1 cellular context compared by ENCODE assay signal in the genomic region with DNA sequence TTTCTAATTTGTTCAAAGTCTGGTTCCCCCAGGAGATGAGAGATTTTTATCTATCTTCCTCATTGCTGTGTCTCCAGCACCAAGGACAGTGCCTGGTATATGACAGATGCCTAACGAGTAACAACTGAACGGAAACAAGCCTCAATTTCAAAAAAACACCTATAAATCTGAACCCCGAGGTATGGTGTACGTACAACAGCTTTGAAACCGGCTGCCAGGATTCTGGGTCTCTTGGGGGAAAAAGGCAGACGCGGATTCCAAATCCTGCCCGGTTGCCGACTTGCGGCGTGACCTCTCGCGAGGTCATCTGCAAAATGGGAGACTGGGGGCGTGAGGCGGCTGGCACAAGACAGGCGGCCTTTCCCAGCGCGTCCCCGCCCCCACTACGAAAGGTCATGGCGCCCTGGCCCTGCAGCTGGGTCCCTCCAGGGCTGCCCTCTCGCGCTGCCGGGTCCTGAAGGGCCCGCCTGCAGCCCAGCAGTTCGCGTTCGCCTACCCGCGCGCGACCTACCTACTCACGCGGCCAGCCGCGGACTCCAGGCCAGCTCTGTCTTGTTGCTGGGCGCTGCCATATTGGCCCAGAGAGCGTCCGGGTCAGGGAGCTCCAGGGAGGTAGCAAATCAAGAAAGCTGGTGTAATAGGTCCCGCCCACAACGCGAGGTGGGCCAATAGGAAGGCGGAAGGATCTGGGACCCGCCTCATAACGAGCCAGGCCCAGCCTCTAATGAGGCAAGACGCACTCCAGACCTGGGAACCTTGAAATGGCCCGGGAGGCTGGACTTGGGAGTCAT.
A peak's percentile ranks its signal among the peaks of the same experiment; 100 is the strongest.
TF ChIP-seq lines count a peak whose summit lies in the region.

Gene ECSIT (minus strand): TSS at position 584 of the 791 bp plus-strand sequence. CDS start 9,964 bp downstream, outside the sequence.

TF ChIP-seq in K562, 482 proteins besides CTCF, POLR2A, EP300 and RAD21 (continued from another document and continues in another):
- TF ChIP-seq, protein P1, sequence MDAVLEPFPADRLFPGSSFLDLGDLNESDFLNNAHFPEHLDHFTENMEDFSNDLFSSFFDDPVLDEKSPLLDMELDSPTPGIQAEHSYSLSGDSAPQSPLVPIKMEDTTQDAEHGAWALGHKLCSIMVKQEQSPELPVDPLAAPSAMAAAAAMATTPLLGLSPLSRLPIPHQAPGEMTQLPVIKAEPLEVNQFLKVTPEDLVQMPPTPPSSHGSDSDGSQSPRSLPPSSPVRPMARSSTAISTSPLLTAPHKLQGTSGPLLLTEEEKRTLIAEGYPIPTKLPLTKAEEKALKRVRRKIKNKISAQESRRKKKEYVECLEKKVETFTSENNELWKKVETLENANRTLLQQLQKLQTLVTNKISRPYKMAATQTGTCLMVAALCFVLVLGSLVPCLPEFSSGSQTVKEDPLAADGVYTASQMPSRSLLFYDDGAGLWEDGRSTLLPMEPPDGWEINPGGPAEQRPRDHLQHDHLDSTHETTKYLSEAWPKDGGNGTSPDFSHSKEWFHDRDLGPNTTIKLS (IDR thresholded peaks at IDR 0.05; ENCODE audit: borderline replicate concordance, low read depth) = peak; percentile 63
- TF ChIP-seq SUPT5H (IDR thresholded peaks at IDR 0.05) (peak; percentile 79), NUFIP1 (IDR thresholded peaks at IDR 0.05; ENCODE audit: partially characterized antibody) (no peak), SMAD3 (CRISPR knock-in tag; conservative IDR thresholded peaks at IDR 0.05) (no peak), NELFE (IDR thresholded peaks at IDR 0.05; ENCODE audit: insufficient read depth, insufficient read length) (no peak), RBM14 (IDR thresholded peaks at IDR 0.05; ENCODE audit: borderline replicate concordance, insufficient read depth, low read depth, low read length) (no peak), KAT8 (IDR thresholded peaks at IDR 0.05; ENCODE audit: low read depth) (peak; percentile 41; the same call in 1 of the 2 replicates), MCM2 (IDR thresholded peaks at IDR 0.05; ENCODE audit: low read depth) (no peak), ZNF165 (CRISPR knock-in tag; IDR thresholded peaks at IDR 0.05; ENCODE audit: borderline replicate concordance) (no peak), FUS (optimal IDR thresholded peaks at IDR 0.05; ENCODE audit: low read depth, low read length) (no peak), RUNX1 (IDR thresholded peaks at IDR 0.05; ENCODE audit: low read depth) (no peak), ZNF12 (CRISPR knock-in tag; IDR thresholded peaks at IDR 0.05) (peak; percentile 72; the same call in 1 of the 2 replicates), BHLHE40 (IDR thresholded peaks at IDR 0.05; ENCODE audit: low read length) (peak; percentile 56; the same call in 1 of the 2 replicates), KLF6 (CRISPR knock-in tag; IDR thresholded peaks at IDR 0.05; ENCODE audit: borderline replicate concordance) (no peak), PHF21A (IDR thresholded peaks at IDR 0.05; ENCODE audit: borderline replicate concordance, low read depth) (no peak), TRIM28 (IDR thresholded peaks at IDR 0.05) (no peak; the same call in 1 of the 2 replicates), ZNF282 (CRISPR knock-in tag; IDR thresholded peaks at IDR 0.05) (no peak), FOS (IDR thresholded peaks at IDR 0.05; ENCODE audit: extremely low read depth, insufficient read length) (peak; percentile 65), BRCA1 (IDR thresholded peaks at IDR 0.05) (no peak), BRCA1 (CRISPR knock-in tag; IDR thresholded peaks at IDR 0.05) (no peak), ZNF79 (CRISPR knock-in tag; IDR thresholded peaks at IDR 0.05; ENCODE audit: low read depth) (no peak), CCNT2 (IDR thresholded peaks at IDR 0.05; ENCODE audit: borderline replicate concordance, extremely low read depth, insufficient read length, low read depth, low read length) (peak; percentile 67), BRF1 (IDR thresholded peaks at IDR 0.05; ENCODE audit: borderline replicate concordance, extremely low read depth, insufficient read length) (no peak), SOX6 (IDR thresholded peaks at IDR 0.05) (no peak), POLR2AphosphoS2 (IDR thresholded peaks at IDR 0.05; ENCODE audit: low read length) (no peak), ZNF696 (CRISPR knock-in tag; conservative IDR thresholded peaks at IDR 0.05) (no peak), ZBTB9 (CRISPR knock-in tag; IDR thresholded peaks at IDR 0.05) (no peak), NFYB (IDR thresholded peaks at IDR 0.05; ENCODE audit: extremely low read depth, insufficient read length) (peak; percentile 64), RB1 (IDR thresholded peaks at IDR 0.05; ENCODE audit: low read depth) (peak; percentile 48; the same call in 1 of the 2 replicates), NR2F6 (CRISPR knock-in tag; IDR thresholded peaks at IDR 0.05) (no peak), HBP1 (CRISPR knock-in tag; IDR thresholded peaks at IDR 0.05) (no peak), BCOR (IDR thresholded peaks at IDR 0.05) (no peak), EZH2 (IDR thresholded peaks at IDR 0.05; ENCODE audit: borderline replicate concordance, low read depth, low read length) (no peak), MCM5 (IDR thresholded peaks at IDR 0.05; ENCODE audit: low read depth) (no peak), HOMEZ (CRISPR knock-in tag; IDR thresholded peaks at IDR 0.05) (no peak), RFX1 (IDR thresholded peaks at IDR 0.05) (no peak), CGGBP1 (CRISPR knock-in tag; IDR thresholded peaks at IDR 0.05) (no peak), PYGO2 (tag; IDR thresholded peaks at IDR 0.05) (no peak), ZNF699 (CRISPR knock-in tag; IDR thresholded peaks at IDR 0.05; ENCODE audit: insufficient replicate concordance) (no peak), U2AF1 (optimal IDR thresholded peaks at IDR 0.05; ENCODE audit: low read depth, low read length) (no peak), ELF4 (CRISPR knock-in tag; IDR thresholded peaks at IDR 0.05) (no peak), MBD1 (CRISPR knock-in tag; IDR thresholded peaks at IDR 0.05) (no peak), PRPF4 (IDR thresholded peaks at IDR 0.05; ENCODE audit: insufficient read depth, low read depth, low read length, poor library complexity, severe bottlenecking) (no peak), SRSF3 (IDR thresholded peaks at IDR 0.05; ENCODE audit: insufficient read depth, low read length) (no peak), JUN (IDR thresholded peaks at IDR 0.05; ENCODE audit: borderline replicate concordance, low read depth, low read length) (peak; percentile 6; the same call in 1 of the 2 replicates), JUN (CRISPR knock-in tag; IDR thresholded peaks at IDR 0.05; ENCODE audit: borderline replicate concordance) (0 out of 2 replicates have a peak, but pooled peaks have one; percentile 64), KHSRP (IDR thresholded peaks at IDR 0.05) (no peak)
- TF ChIP-seq, protein P2, sequence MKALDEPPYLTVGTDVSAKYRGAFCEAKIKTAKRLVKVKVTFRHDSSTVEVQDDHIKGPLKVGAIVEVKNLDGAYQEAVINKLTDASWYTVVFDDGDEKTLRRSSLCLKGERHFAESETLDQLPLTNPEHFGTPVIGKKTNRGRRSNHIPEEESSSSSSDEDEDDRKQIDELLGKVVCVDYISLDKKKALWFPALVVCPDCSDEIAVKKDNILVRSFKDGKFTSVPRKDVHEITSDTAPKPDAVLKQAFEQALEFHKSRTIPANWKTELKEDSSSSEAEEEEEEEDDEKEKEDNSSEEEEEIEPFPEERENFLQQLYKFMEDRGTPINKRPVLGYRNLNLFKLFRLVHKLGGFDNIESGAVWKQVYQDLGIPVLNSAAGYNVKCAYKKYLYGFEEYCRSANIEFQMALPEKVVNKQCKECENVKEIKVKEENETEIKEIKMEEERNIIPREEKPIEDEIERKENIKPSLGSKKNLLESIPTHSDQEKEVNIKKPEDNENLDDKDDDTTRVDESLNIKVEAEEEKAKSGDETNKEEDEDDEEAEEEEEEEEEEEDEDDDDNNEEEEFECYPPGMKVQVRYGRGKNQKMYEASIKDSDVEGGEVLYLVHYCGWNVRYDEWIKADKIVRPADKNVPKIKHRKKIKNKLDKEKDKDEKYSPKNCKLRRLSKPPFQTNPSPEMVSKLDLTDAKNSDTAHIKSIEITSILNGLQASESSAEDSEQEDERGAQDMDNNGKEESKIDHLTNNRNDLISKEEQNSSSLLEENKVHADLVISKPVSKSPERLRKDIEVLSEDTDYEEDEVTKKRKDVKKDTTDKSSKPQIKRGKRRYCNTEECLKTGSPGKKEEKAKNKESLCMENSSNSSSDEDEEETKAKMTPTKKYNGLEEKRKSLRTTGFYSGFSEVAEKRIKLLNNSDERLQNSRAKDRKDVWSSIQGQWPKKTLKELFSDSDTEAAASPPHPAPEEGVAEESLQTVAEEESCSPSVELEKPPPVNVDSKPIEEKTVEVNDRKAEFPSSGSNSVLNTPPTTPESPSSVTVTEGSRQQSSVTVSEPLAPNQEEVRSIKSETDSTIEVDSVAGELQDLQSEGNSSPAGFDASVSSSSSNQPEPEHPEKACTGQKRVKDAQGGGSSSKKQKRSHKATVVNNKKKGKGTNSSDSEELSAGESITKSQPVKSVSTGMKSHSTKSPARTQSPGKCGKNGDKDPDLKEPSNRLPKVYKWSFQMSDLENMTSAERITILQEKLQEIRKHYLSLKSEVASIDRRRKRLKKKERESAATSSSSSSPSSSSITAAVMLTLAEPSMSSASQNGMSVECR (CRISPR knock-in tag; IDR thresholded peaks at IDR 0.05) = peak; percentile 99
- TF ChIP-seq, protein P3, sequence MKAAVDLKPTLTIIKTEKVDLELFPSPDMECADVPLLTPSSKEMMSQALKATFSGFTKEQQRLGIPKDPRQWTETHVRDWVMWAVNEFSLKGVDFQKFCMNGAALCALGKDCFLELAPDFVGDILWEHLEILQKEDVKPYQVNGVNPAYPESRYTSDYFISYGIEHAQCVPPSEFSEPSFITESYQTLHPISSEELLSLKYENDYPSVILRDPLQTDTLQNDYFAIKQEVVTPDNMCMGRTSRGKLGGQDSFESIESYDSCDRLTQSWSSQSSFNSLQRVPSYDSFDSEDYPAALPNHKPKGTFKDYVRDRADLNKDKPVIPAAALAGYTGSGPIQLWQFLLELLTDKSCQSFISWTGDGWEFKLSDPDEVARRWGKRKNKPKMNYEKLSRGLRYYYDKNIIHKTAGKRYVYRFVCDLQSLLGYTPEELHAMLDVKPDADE (conservative IDR thresholded peaks at IDR 0.05; ENCODE audit: control insufficient read depth, low read depth, low read length) = peak; percentile 61; the same call in 1 of the 2 replicates
- TF ChIP-seq, protein P4, sequence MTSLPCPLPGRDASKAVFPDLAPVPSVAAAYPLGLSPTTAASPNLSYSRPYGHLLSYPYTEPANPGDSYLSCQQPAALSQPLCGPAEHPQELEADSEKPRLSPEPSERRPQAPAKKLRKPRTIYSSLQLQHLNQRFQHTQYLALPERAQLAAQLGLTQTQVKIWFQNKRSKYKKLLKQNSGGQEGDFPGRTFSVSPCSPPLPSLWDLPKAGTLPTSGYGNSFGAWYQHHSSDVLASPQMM (CRISPR knock-in tag; IDR thresholded peaks at IDR 0.05) = no peak
- TF ChIP-seq, protein P5, sequence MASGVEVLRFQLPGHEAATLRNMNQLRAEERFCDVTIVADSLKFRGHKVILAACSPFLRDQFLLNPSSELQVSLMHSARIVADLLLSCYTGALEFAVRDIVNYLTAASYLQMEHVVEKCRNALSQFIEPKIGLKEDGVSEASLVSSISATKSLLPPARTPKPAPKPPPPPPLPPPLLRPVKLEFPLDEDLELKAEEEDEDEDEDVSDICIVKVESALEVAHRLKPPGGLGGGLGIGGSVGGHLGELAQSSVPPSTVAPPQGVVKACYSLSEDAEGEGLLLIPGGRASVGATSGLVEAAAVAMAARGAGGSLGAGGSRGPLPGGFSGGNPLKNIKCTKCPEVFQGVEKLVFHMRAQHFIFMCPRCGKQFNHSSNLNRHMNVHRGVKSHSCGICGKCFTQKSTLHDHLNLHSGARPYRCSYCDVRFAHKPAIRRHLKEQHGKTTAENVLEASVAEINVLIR (CRISPR knock-in tag; IDR thresholded peaks at IDR 0.05) = no peak
